Comparison of ENCODE assay signal across 9 cellular contexts in the genomic region with DNA sequence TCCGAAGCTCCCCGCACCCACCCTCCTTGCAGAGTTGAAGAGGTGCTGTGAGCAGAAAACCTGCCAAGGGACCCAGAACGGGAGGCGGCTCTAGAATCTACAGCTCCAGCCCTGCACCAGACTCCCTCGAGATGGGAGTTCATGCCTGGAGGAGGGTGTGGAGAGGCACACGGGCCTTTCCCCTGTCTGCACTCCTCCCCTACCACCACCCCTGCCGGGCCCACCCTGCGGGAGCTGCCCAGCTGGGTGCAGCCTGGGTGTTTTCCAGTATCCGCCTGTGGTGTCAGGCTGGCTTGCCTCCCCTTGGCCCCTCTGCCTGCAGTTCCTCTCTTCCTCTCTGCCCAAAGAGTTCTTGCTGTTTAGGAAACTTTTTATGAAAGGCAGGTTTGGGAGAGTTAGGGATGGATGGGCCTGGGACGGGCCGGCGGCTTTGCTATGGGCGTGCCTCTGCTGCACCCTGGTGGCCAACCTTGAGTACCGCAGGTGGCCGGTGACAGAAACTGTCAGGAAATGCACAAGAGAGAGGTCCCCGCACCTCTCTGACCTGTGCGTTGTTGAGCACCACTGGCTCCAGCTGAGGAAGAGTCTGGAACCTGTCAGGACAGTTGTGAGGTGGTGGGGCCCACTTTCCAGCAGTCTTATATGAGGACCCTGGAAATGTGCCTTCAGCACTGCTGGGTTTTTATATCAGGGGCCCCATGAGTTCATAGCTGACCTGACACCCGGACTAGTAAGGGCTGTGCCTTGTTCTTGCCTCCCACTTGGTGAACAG.
DNase-seq lines count a peak whose midpoint lies in the region; ATAC-seq and TF ChIP-seq lines count a peak whose summit lies in the region.
"Had no signal": no experiment of that assay in that cellular context is flagged by ENCODE, and none has a peak within 500 bp of the region (broad histone marks: within the 10 kb centered on the region; RNA-seq: fewer than 3 reads in every experiment).

No MANE protein-coding gene starts in this region.

- DNase-seq in H7 (peak; percentile 97), NCI-H69 (lab: John Stamatoyannopoulos, UW) (peak; percentile 54), mesothelial cell of epicardium (ENCODE audit: low spot score in 2 of 2, unreplicated experiment in 2 of 2) (peak; percentile 66 to 88)
- peak; percentile 81 for DNase-seq in activated CD8-positive, alpha-beta T cell treated with anti-CD3 and anti-CD28 coated beads for 36 hours
- DNase-seq in effector memory CD8-positive, alpha-beta T cell = peak; percentile 71 to 76 (median 73)
- peak; percentile 57 for DNase-seq in stimulated activated CD8-positive, alpha-beta memory T cell treated with anti-CD3 and anti-CD28 coated beads, Interleukin-4, amount 100 ng/mL, for 24 hours (ENCODE audit: low read depth)

- H3K4me3 ChIP-seq in H7 (ENCODE audit: insufficient read depth, low read depth, low read length) = no peak overlapping the region
- H3K4me3 ChIP-seq: SK-N-MC had no signal

- peaks cover 40% of the 10 kb centered on the region for H3K36me3 Mint-ChIP-seq in activated CD8-positive, alpha-beta T cell treated with anti-CD3 and anti-CD28 coated beads for 36 hours (ENCODE audit: low read depth)
- H3K36me3 Mint-ChIP-seq in effector memory CD8-positive, alpha-beta T cell (ENCODE audit: insufficient read depth) = peaks cover 83% of the 10 kb centered on the region
- H3K36me3 Mint-ChIP-seq in mesothelial cell of epicardium = peaks cover 15% of the 10 kb centered on the region

- no peak overlapping the region for H3K27ac ChIP-seq in C4-2B
- H3K27ac ChIP-seq: SK-N-MC had no signal

- ATAC-seq in activated CD8-positive, alpha-beta T cell treated with anti-CD3 and anti-CD28 coated beads for 36 hours = peak; percentile 76
- ATAC-seq in effector memory CD8-positive, alpha-beta T cell (replicated peaks) = peak; percentile 82
- no peak for ATAC-seq in GM19035 (IDR thresholded peaks at IDR 0.05; ENCODE audit: unreplicated experiment)

- intact Hi-C loops in activated CD8-positive, alpha-beta T cell treated with anti-CD3 and anti-CD28 coated beads for 36 hours (cut with micrococcal nuclease) = loop anchor here (2.0 kb wide), 1 partner anchor 64 kb away; no protein-coding TSS in a partner anchor

- peak overlapping the region; percentile 44 for H3K27ac Mint-ChIP-seq in activated CD8-positive, alpha-beta T cell treated with anti-CD3 and anti-CD28 coated beads for 36 hours
- peak overlapping the region; percentile 75 to 84 for H3K27ac Mint-ChIP-seq in effector memory CD8-positive, alpha-beta T cell
- no peak overlapping the region for H3K27ac Mint-ChIP-seq in mesothelial cell of epicardium

- POLR2A ChIA-PET in activated CD8-positive, alpha-beta T cell treated with anti-CD3 and anti-CD28 coated beads for 36 hours (lab: Charles Lee) = interaction anchor here (0.6 to 1.7 kb wide), 14 partner anchors 12 to 94 kb away, joined by 3 to 9 read pairs (median 4); no protein-coding TSS in a partner anchor

- TF ChIP-seq CTCF in C4-2B (conservative IDR thresholded peaks at IDR 0.05) (peak; percentile 97), mesothelial cell of epicardium (IDR thresholded peaks at IDR 0.05; ENCODE audit: unreplicated experiment) (peak; percentile 99)
- peak; percentile 100 for TF ChIP-seq CTCF in activated CD8-positive, alpha-beta T cell treated with anti-CD3 and anti-CD28 coated beads for 36 hours (IDR thresholded peaks at IDR 0.05)

- no peaks in the 10 kb centered on the region for H3K27me3 Mint-ChIP-seq in activated CD8-positive, alpha-beta T cell treated with anti-CD3 and anti-CD28 coated beads for 36 hours
- no peaks in the 10 kb centered on the region for H3K27me3 Mint-ChIP-seq in effector memory CD8-positive, alpha-beta T cell
- H3K27me3 Mint-ChIP-seq in mesothelial cell of epicardium (ENCODE audit: low read depth) = no peaks in the 10 kb centered on the region

- H3K4me1 Mint-ChIP-seq in activated CD8-positive, alpha-beta T cell treated with anti-CD3 and anti-CD28 coated beads for 36 hours (ENCODE audit: low read depth) = peaks cover 27% of the 10 kb centered on the region
- peaks cover 17 to 18% of the 10 kb centered on the region in 2 donors for H3K4me1 Mint-ChIP-seq in effector memory CD8-positive, alpha-beta T cell (ENCODE audit: low read depth in 2 of 2)
- H3K4me1 Mint-ChIP-seq in mesothelial cell of epicardium = no peaks in the 10 kb centered on the region

- CTCF ChIA-PET in activated CD8-positive, alpha-beta T cell treated with anti-CD3 and anti-CD28 coated beads for 36 hours (lab: Charles Lee) = interaction anchor here (0.5 to 4.1 kb wide), 45 partner anchors 11 to 483 kb away, joined by 3 to 122 read pairs (median 4); no protein-coding TSS in a partner anchor

- peaks cover 13% of the 10 kb centered on the region for H3K36me3 ChIP-seq in H7 (replicated peaks; ENCODE audit: control insufficient read depth, insufficient read depth, low read length)

- H3K9me3 Mint-ChIP-seq in activated CD8-positive, alpha-beta T cell treated with anti-CD3 and anti-CD28 coated beads for 36 hours = no peaks in the 10 kb centered on the region
- H3K9me3 Mint-ChIP-seq in effector memory CD8-positive, alpha-beta T cell = no peaks in the 10 kb centered on the region
- no peaks in the 10 kb centered on the region for H3K9me3 Mint-ChIP-seq in mesothelial cell of epicardium

- no peak overlapping the region for H3K4me3 Mint-ChIP-seq in activated CD8-positive, alpha-beta T cell treated with anti-CD3 and anti-CD28 coated beads for 36 hours
- H3K4me3 Mint-ChIP-seq in effector memory CD8-positive, alpha-beta T cell = no peak overlapping the region
- H3K4me3 Mint-ChIP-seq in mesothelial cell of epicardium = no peak overlapping the region

- H3K27me3 ChIP-seq in H7 (ENCODE audit: control insufficient read depth, insufficient read depth, low read length) = no peaks in the 10 kb centered on the region
